ENCODE assay signal across 2 cellular contexts in genomic region chr20:31977080-31977479, GRCh38.
TF ChIP-seq lines count a peak whose summit lies in the region.

No MANE protein-coding gene starts in this region.

TF ChIP-seq in HEK293, 187 proteins besides CTCF, POLR2A, EP300 and RAD21:
- TF ChIP-seq ZNF18 (tag by site-specific recombination; IDR thresholded peaks at IDR 0.05) (peak; percentile 63), KLF1 (tag by site-specific recombination; IDR thresholded peaks at IDR 0.05) (no peak)

TF ChIP-seq in K562, 482 proteins besides CTCF, POLR2A, EP300 and RAD21:
- TF ChIP-seq ZKSCAN8 (CRISPR knock-in tag; IDR thresholded peaks at IDR 0.05) = peak; percentile 63; the same call in 1 of the 2 replicates
- no peak for TF ChIP-seq ZC3H4 (CRISPR knock-in tag; IDR thresholded peaks at IDR 0.05; ENCODE audit: borderline replicate concordance)
